ENCODE assay signal across 24 cellular contexts in genomic region chr4:146214238-146214637, GRCh38. TPM values are rescaled to one million over a fixed set of nuclear protein-coding genes. Genes with fewer than 3 reads are reported as not detected.
DNase-seq lines count a peak whose midpoint lies in the region; ATAC-seq and TF ChIP-seq lines count a peak whose summit lies in the region.
"Had no signal": no experiment of that assay in that cellular context is flagged by ENCODE, and none has a peak within 500 bp of the region (broad histone marks: within the 10 kb centered on the region; RNA-seq: fewer than 3 reads in every experiment).

TSS of gene REELD1 (plus strand) at chr4:146214538. CDS start at chr4:146216953, 2,415 bp downstream.

- no peaks in the 10 kb centered on the region for H3F3A ChIP-seq in GM23338 (replicated peaks; ENCODE audit: low read depth)

- H3K27me3 Mint-ChIP-seq in GM23338 (ENCODE audit: insufficient read depth, low read depth, poor library complexity) = peaks cover 2% of the 10 kb centered on the region

- no peak within 1 kb of the TSS for H3K27ac ChIP-seq in GM23338 (ENCODE audit: low read depth)
- peak within 1 kb of the TSS; percentile 67 for H3K27ac ChIP-seq in SJSA1
- H3K27ac ChIP-seq: GM23248 had no signal

- no peaks in the 10 kb centered on the region for H3K9me3 Mint-ChIP-seq in GM23338
- H3K9me3 Mint-ChIP-seq: CD4-positive, alpha-beta memory T cell; H9 had no signal

- no peaks in the 10 kb centered on the region for H3K79me2 ChIP-seq in GM23338 (replicated peaks; ENCODE audit: insufficient read depth)

- peaks cover 4% of the 10 kb centered on the region; the same call in 1 of the 3 replicates for H3K4me1 Mint-ChIP-seq in GM23338
- H3K4me1 Mint-ChIP-seq: CD4-positive, alpha-beta memory T cell; H9 had no signal

- H3K36me3 Mint-ChIP-seq in GM23338 (ENCODE audit: low read depth) = no peaks in the 10 kb centered on the region
- H3K36me3 Mint-ChIP-seq: CD4-positive, alpha-beta memory T cell had no signal

- no peaks in the 10 kb centered on the region for H4K20me1 ChIP-seq in GM23338 (replicated peaks; ENCODE audit: insufficient read depth)

- no peaks in the 10 kb centered on the region for H3K27me3 ChIP-seq in GM23338 (ENCODE audit: insufficient read depth)
- H3K27me3 ChIP-seq in SJSA1 (replicated peaks) = no peaks in the 10 kb centered on the region

- no peak within 1 kb of the TSS for H3K4me2 ChIP-seq in GM23338

- H3K4me3 Mint-ChIP-seq in GM23338 = no peak within 1 kb of the TSS
- H3K4me3 Mint-ChIP-seq: CD4-positive, alpha-beta memory T cell; H9 had no signal

- peak within 1 kb of the TSS; percentile 32; the same call in 1 of the 2 replicates for H2AFZ ChIP-seq in GM23338
- H2AFZ ChIP-seq: GM23248 had no signal

- TF ChIP-seq CTCF in GM23338 (conservative IDR thresholded peaks at IDR 0.05; ENCODE audit: low read depth in 2 of 2) = no peak

- H3K4me3 ChIP-seq in GM23338 (no peak within 1 kb of the TSS), SJSA1 (no peak within 1 kb of the TSS)
- H3K4me3 ChIP-seq: GM23248 had no signal

- H3K9me2 ChIP-seq in GM23338 (ENCODE audit: insufficient read depth) = no peaks in the 10 kb centered on the region

- no peaks in the 10 kb centered on the region for H3K36me3 ChIP-seq in GM23338 (ENCODE audit: insufficient read depth)
- H3K36me3 ChIP-seq in SJSA1 = no peaks in the 10 kb centered on the region

- H3K9me3 ChIP-seq in SJSA1 (replicated peaks) = no peaks in the 10 kb centered on the region

- ATAC-seq in GM23338 = no peak
- ATAC-seq in GM18907 (IDR thresholded peaks at IDR 0.05; ENCODE audit: unreplicated experiment) = no peak
- ATAC-seq: HCT116 had no signal

- H3K4me1 ChIP-seq in GM23338 (ENCODE audit: insufficient read depth) (no peaks in the 10 kb centered on the region), SJSA1 (replicated peaks) (peaks cover 33% of the 10 kb centered on the region)

- DNase-seq in GM23338 (ENCODE audit: low spot score) (no peak), LHCN-M2 (ENCODE audit: low read depth) (peak; percentile 15), SJSA1 (ENCODE audit: low read depth in 1 of 2, low spot score in 2 of 2) (no peak), myocyte (ENCODE audit: low read depth) (peak; percentile 9), cortex of kidney (lab: John Stamatoyannopoulos, UW) (no peak), activated gamma-delta T cell treated with Interleukin-2 at 50 U/mL for 16 hours (no peak), NCI-H2107 treated with DMSO at 0.1 percent for 48 hours (lab: John Stamatoyannopoulos, UW; ENCODE audit: unreplicated experiment) (no peak)
- DNase-seq: C1 segment of cervical spinal cord; Calu3; CD4-positive, alpha-beta memory T cell; COR-L47; DMS53; DMS79 treated with DMSO at 0.1 percent for 48 hours; GF-D8; GM23248; H9 had no signal

- no peak within 1 kb of the TSS for H3K27ac Mint-ChIP-seq in GM23338

TF ChIP-seq in GM23338, 12 proteins besides CTCF, POLR2A, EP300 and RAD21 (continues in another document):
- TF ChIP-seq, protein P1, sequence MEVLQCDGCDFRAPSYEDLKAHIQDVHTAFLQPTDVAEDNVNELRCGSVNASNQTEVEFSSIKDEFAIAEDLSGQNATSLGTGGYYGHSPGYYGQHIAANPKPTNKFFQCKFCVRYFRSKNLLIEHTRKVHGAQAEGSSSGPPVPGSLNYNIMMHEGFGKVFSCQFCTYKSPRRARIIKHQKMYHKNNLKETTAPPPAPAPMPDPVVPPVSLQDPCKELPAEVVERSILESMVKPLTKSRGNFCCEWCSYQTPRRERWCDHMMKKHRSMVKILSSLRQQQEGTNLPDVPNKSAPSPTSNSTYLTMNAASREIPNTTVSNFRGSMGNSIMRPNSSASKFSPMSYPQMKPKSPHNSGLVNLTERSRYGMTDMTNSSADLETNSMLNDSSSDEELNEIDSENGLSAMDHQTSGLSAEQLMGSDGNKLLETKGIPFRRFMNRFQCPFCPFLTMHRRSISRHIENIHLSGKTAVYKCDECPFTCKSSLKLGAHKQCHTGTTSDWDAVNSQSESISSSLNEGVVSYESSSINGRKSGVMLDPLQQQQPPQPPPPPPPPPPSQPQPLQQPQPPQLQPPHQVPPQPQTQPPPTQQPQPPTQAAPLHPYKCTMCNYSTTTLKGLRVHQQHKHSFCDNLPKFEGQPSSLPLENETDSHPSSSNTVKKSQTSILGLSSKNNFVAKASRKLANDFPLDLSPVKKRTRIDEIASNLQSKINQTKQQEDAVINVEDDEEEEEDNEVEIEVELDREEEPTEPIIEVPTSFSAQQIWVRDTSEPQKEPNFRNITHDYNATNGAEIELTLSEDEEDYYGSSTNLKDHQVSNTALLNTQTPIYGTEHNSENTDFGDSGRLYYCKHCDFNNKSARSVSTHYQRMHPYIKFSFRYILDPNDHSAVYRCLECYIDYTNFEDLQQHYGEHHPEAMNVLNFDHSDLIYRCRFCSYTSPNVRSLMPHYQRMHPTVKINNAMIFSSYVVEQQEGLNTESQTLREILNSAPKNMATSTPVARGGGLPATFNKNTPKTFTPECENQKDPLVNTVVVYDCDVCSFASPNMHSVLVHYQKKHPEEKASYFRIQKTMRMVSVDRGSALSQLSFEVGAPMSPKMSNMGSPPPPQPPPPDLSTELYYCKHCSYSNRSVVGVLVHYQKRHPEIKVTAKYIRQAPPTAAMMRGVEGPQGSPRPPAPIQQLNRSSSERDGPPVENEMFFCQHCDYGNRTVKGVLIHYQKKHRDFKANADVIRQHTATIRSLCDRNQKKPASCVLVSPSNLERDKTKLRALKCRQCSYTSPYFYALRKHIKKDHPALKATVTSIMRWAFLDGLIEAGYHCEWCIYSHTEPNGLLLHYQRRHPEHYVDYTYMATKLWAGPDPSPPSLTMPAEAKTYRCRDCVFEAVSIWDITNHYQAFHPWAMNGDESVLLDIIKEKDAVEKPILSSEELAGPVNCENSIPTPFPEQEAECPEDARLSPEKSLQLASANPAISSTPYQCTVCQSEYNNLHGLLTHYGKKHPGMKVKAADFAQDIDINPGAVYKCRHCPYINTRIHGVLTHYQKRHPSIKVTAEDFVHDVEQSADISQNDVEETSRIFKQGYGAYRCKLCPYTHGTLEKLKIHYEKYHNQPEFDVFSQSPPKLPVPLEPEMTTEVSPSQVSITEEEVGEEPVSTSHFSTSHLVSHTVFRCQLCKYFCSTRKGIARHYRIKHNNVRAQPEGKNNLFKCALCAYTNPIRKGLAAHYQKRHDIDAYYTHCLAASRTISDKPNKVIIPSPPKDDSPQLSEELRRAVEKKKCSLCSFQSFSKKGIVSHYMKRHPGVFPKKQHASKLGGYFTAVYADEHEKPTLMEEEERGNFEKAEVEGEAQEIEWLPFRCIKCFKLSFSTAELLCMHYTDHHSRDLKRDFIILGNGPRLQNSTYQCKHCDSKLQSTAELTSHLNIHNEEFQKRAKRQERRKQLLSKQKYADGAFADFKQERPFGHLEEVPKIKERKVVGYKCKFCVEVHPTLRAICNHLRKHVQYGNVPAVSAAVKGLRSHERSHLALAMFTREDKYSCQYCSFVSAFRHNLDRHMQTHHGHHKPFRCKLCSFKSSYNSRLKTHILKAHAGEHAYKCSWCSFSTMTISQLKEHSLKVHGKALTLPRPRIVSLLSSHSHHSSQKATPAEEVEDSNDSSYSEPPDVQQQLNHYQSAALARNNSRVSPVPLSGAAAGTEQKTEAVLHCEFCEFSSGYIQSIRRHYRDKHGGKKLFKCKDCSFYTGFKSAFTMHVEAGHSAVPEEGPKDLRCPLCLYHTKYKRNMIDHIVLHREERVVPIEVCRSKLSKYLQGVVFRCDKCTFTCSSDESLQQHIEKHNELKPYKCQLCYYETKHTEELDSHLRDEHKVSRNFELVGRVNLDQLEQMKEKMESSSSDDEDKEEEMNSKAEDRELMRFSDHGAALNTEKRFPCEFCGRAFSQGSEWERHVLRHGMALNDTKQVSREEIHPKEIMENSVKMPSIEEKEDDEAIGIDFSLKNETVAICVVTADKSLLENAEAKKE (CRISPR knock-in tag; IDR thresholded peaks at IDR 0.05) = no peak
- TF ChIP-seq REST (IDR thresholded peaks at IDR 0.05; ENCODE audit: unreplicated experiment) (no peak), ZNF114 (CRISPR knock-in tag; IDR thresholded peaks at IDR 0.05) (no peak), EZH2phosphoT487 (IDR thresholded peaks at IDR 0.05; ENCODE audit: unreplicated experiment) (no peak)

RNA-seq across cellular contexts. Expression of gene REELD1, which starts in this region (rescaled TPM):
- not detected in 2 replicates for total RNA-seq in GM23338 (2014; rRNA removed; shearing (Covaris generic))
- 0.19 TPM in 1 of 2 replicates, not detected in the other for polyA plus RNA-seq in GM23338 (2016; fragmentation: Nextera tagmentation; extraction: Ambion mirVana)
- total RNA-seq in LHCN-M2 (2014; rRNA removed) = not detected in 2 replicates
- polyA plus RNA-seq in LHCN-M2 (2012) = not detected
- total RNA-seq in SJSA1 (2014; rRNA removed; shearing (Covaris generic)) = 0.05 TPM in 1 of 2 replicates, not detected in the other
- not detected in 2 replicates for total RNA-seq in myocyte
- not detected for polyA plus RNA-seq in myocyte (2012)
- total RNA-seq: A172, A673, Calu3, Daoy, G401, GM23248, H4, H9 had no signal
- polyA plus RNA-seq: BJ, GM23248 had no signal

Comparison
In these comparisons a context has a peak if more than half of its experiments do, and no peak if none do; other contexts are left out.
1. Peak in DNase-seq in LHCN-M2; RNA of the gene not detected or under 1 TPM.
2. Peak in DNase-seq in myocyte; RNA of the gene not detected or under 1 TPM.